24 cellular contexts compared by ENCODE assay signal in the genomic region with DNA sequence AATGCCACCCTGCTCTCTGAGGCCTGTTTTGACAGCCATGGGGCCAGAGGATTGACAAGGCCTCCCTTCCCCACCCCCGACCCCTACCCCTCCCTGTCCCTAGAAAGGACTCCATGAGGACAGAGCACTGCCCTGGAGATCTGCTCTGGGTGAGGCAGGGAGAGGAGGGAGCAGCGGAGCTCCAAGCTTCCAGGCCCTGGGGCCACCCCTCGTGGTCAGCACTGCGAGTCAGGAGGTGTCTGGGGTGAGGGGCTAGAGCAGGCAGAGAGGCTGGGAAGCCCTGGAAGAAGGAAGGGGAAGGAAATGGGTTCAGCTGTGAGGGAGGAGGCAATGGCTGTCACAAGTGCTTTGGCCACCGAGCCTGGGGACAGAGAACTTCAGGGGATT. TPM values are rescaled to one million over a fixed set of nuclear protein-coding genes. Genes with fewer than 3 reads are reported as not detected.
A peak's percentile ranks its signal among the peaks of the same experiment; 100 is the strongest.
DNase-seq lines count a peak whose midpoint lies in the region; ATAC-seq and TF ChIP-seq lines count a peak whose summit lies in the region.
"Had no signal": no experiment of that assay in that cellular context is flagged by ENCODE, and none has a peak within 500 bp of the region (broad histone marks: within the 10 kb centered on the region; RNA-seq: fewer than 3 reads in every experiment).

No MANE protein-coding gene starts in this region.

- H3K56ac ChIP-seq in mesendoderm (ENCODE audit: low read length), result peak overlapping the region; percentile 42

- no peak overlapping the region for H4K5ac ChIP-seq in mesendoderm (ENCODE audit: low read length)

- no peak for TF ChIP-seq POLR2A in body of pancreas (IDR thresholded peaks at IDR 0.05)

- ATAC-seq in body of pancreas, result no peak
- no peak for ATAC-seq in GM21360 (IDR thresholded peaks at IDR 0.05; ENCODE audit: unreplicated experiment)
- ATAC-seq: GM12878, psoas muscle had no signal

- H3K23ac ChIP-seq in mesendoderm (ENCODE audit: low read length), result no peak overlapping the region

- H3K4ac ChIP-seq in mesendoderm (ENCODE audit: low read depth, low read length), result no peak overlapping the region

- H2BK5ac ChIP-seq in mesendoderm (ENCODE audit: low read length), result no peak overlapping the region

- DNase-seq in T-helper 2 cell treated with Interferon-gamma antibody and Interleukin-4, amounts not matched to agents 5 μg/mL and 100 μg/mL, for 36 hours (ENCODE audit: low spot score), result no peak
- DNase-seq in T-helper 2 cell, result no peak
- peak; percentile 23 for DNase-seq in mesendoderm
- DNase-seq in type B pancreatic cell (ENCODE audit: extremely low spot score, unreplicated experiment), result no peak
- no peak for DNase-seq in body of pancreas
- no peak for DNase-seq in GOT3 (lab: John Stamatoyannopoulos, UW)
- DNase-seq: 8988T; activated CD4-positive, alpha-beta T cell treated with anti-CD3 and anti-CD28 coated beads, Interleukin-2, amount 50 U/mL, for 4 hours; activated CD8-positive, alpha-beta memory T cell treated with anti-CD3 and anti-CD28 coated beads, Interleukin-2, amount 50 U/mL, for 48 hours; activated effector memory CD4-positive, alpha-beta T cell treated with Interleukin-2 at 50 U/mL for 16 hours; brain microvascular endothelial cell; colonic mucosa; DMS79 treated with DMSO at 0.1 percent for 48 hours; NCI-H524; psoas muscle; stimulated activated CD4-positive, alpha-beta T cell treated with anti-CD3 and anti-CD28 coated beads, Interleukin-2, amount 100 ng/mL, for 48 hours; stimulated activated naive CD4-positive, alpha-beta T cell treated with Interleukin-2 at 50 U/mL for 16 hours; tibial artery had no signal

- no peak overlapping the region for H3K4me3 ChIP-seq in mesendoderm (ENCODE audit: low read length)
- H3K4me3 ChIP-seq in body of pancreas, result no peak overlapping the region
- H3K4me3 ChIP-seq: colonic mucosa, GM12878, psoas muscle, SK-N-MC, tibial artery had no signal

- no peak for TF ChIP-seq CTCF in type B pancreatic cell (conservative IDR thresholded peaks at IDR 0.05)
- TF ChIP-seq CTCF in body of pancreas (IDR thresholded peaks at IDR 0.05), result no peak

- H3K27ac ChIP-seq in mesendoderm (ENCODE audit: low read depth, low read length) (no peak overlapping the region), body of pancreas (no peak overlapping the region)
- H3K27ac ChIP-seq: brain microvascular endothelial cell, colonic mucosa, neutrophil, psoas muscle, SK-N-MC, tibial artery had no signal

- H4K8ac ChIP-seq in mesendoderm (ENCODE audit: low read depth, low read length), result no peak overlapping the region

- H3K27me3 ChIP-seq in mesendoderm (ENCODE audit: insufficient read depth, low read length, poor library complexity) (no peaks in the 10 kb centered on the region), body of pancreas (no peaks in the 10 kb centered on the region)
- H3K27me3 ChIP-seq: brain microvascular endothelial cell, colonic mucosa, neutrophil, tibial artery had no signal

- no peak overlapping the region for H3K18ac ChIP-seq in mesendoderm (ENCODE audit: low read length)

- H2BK120ac ChIP-seq in mesendoderm (ENCODE audit: low read depth, low read length), result no peak overlapping the region

- peak overlapping the region; percentile 13 for H3K9ac ChIP-seq in mesendoderm (ENCODE audit: low read length)

- no peaks in the 10 kb centered on the region for H3K27me3 Mint-ChIP-seq in T-helper 2 cell treated with Interferon-gamma antibody and Interleukin-4, amounts not matched to agents 5 μg/mL and 100 μg/mL, for 36 hours (ENCODE audit: low read depth)
- no peaks in the 10 kb centered on the region for H3K27me3 Mint-ChIP-seq in dendritic cell treated with granulocyte-macrophage colony-stimulating factor and Interleukin-4, amounts not matched to agents 40 ng/mL and 50 ng/mL, for 4 days
- no peaks in the 10 kb centered on the region for H3K27me3 Mint-ChIP-seq in type B pancreatic cell

- intact Hi-C loops in dendritic cell treated with granulocyte-macrophage colony-stimulating factor and Interleukin-4, amounts not matched to agents 40 ng/mL and 50 ng/mL, for 4 days (cut with micrococcal nuclease), result no loop called here
- intact Hi-C loops in body of pancreas (cut with DNase I), result no loop called here

- peaks cover 6% of the 10 kb centered on the region for H3K36me3 Mint-ChIP-seq in T-helper 2 cell treated with Interferon-gamma antibody and Interleukin-4, amounts not matched to agents 5 μg/mL and 100 μg/mL, for 36 hours (ENCODE audit: low read depth)
- peaks cover 80% of the 10 kb centered on the region for H3K36me3 Mint-ChIP-seq in dendritic cell treated with granulocyte-macrophage colony-stimulating factor and Interleukin-4, amounts not matched to agents 40 ng/mL and 50 ng/mL, for 4 days (ENCODE audit: low read depth)
- H3K36me3 Mint-ChIP-seq in type B pancreatic cell, result no peaks in the 10 kb centered on the region

- H3K4me1 Mint-ChIP-seq in T-helper 2 cell treated with Interferon-gamma antibody and Interleukin-4, amounts not matched to agents 5 μg/mL and 100 μg/mL, for 36 hours (ENCODE audit: low read depth), result no peaks in the 10 kb centered on the region
- peaks cover 31% of the 10 kb centered on the region for H3K4me1 Mint-ChIP-seq in dendritic cell treated with granulocyte-macrophage colony-stimulating factor and Interleukin-4, amounts not matched to agents 40 ng/mL and 50 ng/mL, for 4 days (ENCODE audit: low read depth)
- peaks cover 11% of the 10 kb centered on the region for H3K4me1 Mint-ChIP-seq in type B pancreatic cell (ENCODE audit: unreplicated experiment)

- peaks cover 3% of the 10 kb centered on the region for H3K4me1 ChIP-seq in mesendoderm (ENCODE audit: control insufficient read depth, low read depth, low read length)
- H3K4me1 ChIP-seq in body of pancreas, result no peaks in the 10 kb centered on the region
- H3K4me1 ChIP-seq: colonic mucosa had no signal

- H3K9me3 ChIP-seq in body of pancreas, result no peaks in the 10 kb centered on the region
- H3K9me3 ChIP-seq: colonic mucosa, neutrophil, psoas muscle, tibial artery had no signal

- no peaks in the 10 kb centered on the region for H3K79me1 ChIP-seq in mesendoderm (ENCODE audit: low read length)

- H2BK15ac ChIP-seq in mesendoderm (replicated peaks; ENCODE audit: low read depth), result no peak overlapping the region

- no peak overlapping the region for H2AK5ac ChIP-seq in mesendoderm (ENCODE audit: low read length)

- H3K36me3 ChIP-seq in mesendoderm (ENCODE audit: control insufficient read depth, insufficient read depth, low read length), result no peaks in the 10 kb centered on the region
- H3K36me3 ChIP-seq in body of pancreas (replicated peaks in 1 of 2; ENCODE audit: insufficient read depth in 1 of 2, low read depth in 2 of 2), result no peaks in the 10 kb centered on the region
- H3K36me3 ChIP-seq: brain microvascular endothelial cell, colonic mucosa, neutrophil had no signal

- H3K4me3 Mint-ChIP-seq in T-helper 2 cell treated with Interferon-gamma antibody and Interleukin-4, amounts not matched to agents 5 μg/mL and 100 μg/mL, for 36 hours, result no peak overlapping the region
- H3K4me3 Mint-ChIP-seq in dendritic cell treated with granulocyte-macrophage colony-stimulating factor and Interleukin-4, amounts not matched to agents 40 ng/mL and 50 ng/mL, for 4 days, result no peak overlapping the region
- no peak overlapping the region for H3K4me3 Mint-ChIP-seq in type B pancreatic cell

- H3K9me3 Mint-ChIP-seq in T-helper 2 cell treated with Interferon-gamma antibody and Interleukin-4, amounts not matched to agents 5 μg/mL and 100 μg/mL, for 36 hours, result no peaks in the 10 kb centered on the region
- H3K9me3 Mint-ChIP-seq in dendritic cell treated with granulocyte-macrophage colony-stimulating factor and Interleukin-4, amounts not matched to agents 40 ng/mL and 50 ng/mL, for 4 days, result no peaks in the 10 kb centered on the region
- H3K9me3 Mint-ChIP-seq in type B pancreatic cell, result no peaks in the 10 kb centered on the region

- H3K27ac Mint-ChIP-seq in T-helper 2 cell treated with Interferon-gamma antibody and Interleukin-4, amounts not matched to agents 5 μg/mL and 100 μg/mL, for 36 hours, result peak overlapping the region; percentile 75
- peak overlapping the region; percentile 49 for H3K27ac Mint-ChIP-seq in dendritic cell treated with granulocyte-macrophage colony-stimulating factor and Interleukin-4, amounts not matched to agents 40 ng/mL and 50 ng/mL, for 4 days
- H3K27ac Mint-ChIP-seq in type B pancreatic cell, result peak overlapping the region; percentile 51

- H3K4me2 ChIP-seq in mesendoderm (ENCODE audit: low read length), result no peak overlapping the region

- no peaks in the 10 kb centered on the region for H3K79me2 ChIP-seq in mesendoderm (ENCODE audit: control insufficient read depth, insufficient read depth, low read length)

- no CpG with 5 or more reads among the region's 5 CpGs for whole genome bisulfite sequencing in mesendoderm (ENCODE audit: extremely low coverage, insufficient coverage, low lambda C conversion rate)
- WGBS in body of pancreas, 2 donors, result 77 to 80% methylated on average over 4 to 5 of the region's 5 CpGs

RNA-seq across cellular contexts. Expression of gene DNAI2, which starts 28.2 kb away (rescaled TPM):
- not detected for polyA plus RNA-seq in mesendoderm (2013, experiment 1 of 2)
- not detected for polyA plus RNA-seq in mesendoderm (2013, experiment 2 of 2)
- total RNA-seq in type B pancreatic cell (ENCODE audit: low replicate concordance) (0.21 and 0.87 TPM in 2 replicates), body of pancreas (not detected)
- total RNA-seq: colonic mucosa, endothelial cell of umbilical vein, psoas muscle had no signal
- polyA plus RNA-seq: endothelial cell of umbilical vein, psoas muscle had no signal

RNA-seq across cellular contexts. Expression of gene TTYH2, which starts 32.4 kb away (rescaled TPM):
- 1.2 TPM for polyA plus RNA-seq in mesendoderm (2013, experiment 1 of 2)
- 1.1 TPM for polyA plus RNA-seq in mesendoderm (2013, experiment 2 of 2)
- total RNA-seq in type B pancreatic cell (ENCODE audit: low replicate concordance) (2.2 and 12.4 TPM in 2 replicates), body of pancreas (10 to 100 TPM in 1 of 2 donors, 1 to 10 TPM in 1; 8.0 to 14.8 TPM)

RNA-seq across cellular contexts. Expression of gene RPL38, which starts 42.3 kb away (rescaled TPM):
- 4,842 TPM for polyA plus RNA-seq in mesendoderm (2013, experiment 1 of 2)
- polyA plus RNA-seq in mesendoderm (2013, experiment 2 of 2), result 4,757 TPM
- 1,028 and 1,111 TPM in 2 replicates for total RNA-seq in type B pancreatic cell (ENCODE audit: low replicate concordance)
- 100 to 1,000 TPM; 141 to 156 TPM for total RNA-seq in body of pancreas
